12 cellular contexts compared by ENCODE assay signal in genomic region chr14:21096438-21096837, GRCh38. TPM values are rescaled to one million over a fixed set of nuclear protein-coding genes. Genes with fewer than 3 reads are reported as not detected.
DNase-seq lines count a peak whose midpoint lies in the region; ATAC-seq, FAIRE-seq and TF ChIP-seq lines count a peak whose summit lies in the region.
"Had no signal": no experiment of that assay in that cellular context is flagged by ENCODE, and none has a peak within 500 bp of the region (broad histone marks: within the 10 kb centered on the region; RNA-seq: fewer than 3 reads in every experiment).

No MANE protein-coding gene starts in this region.

- TF ChIP-seq CTCF in endothelial cell of umbilical vein (IDR thresholded peaks at IDR 0.05; ENCODE audit: extremely low read depth in 1 of 2, insufficient read depth in 1 of 2, low read depth in 1 of 2, low read length in 2 of 2) (no peak), parathyroid adenoma (IDR thresholded peaks at IDR 0.05) (no peak), BE2C (IDR thresholded peaks at IDR 0.05; ENCODE audit: low read depth, low read length) (no peak)

- DNase-seq in CD4-positive, CD25-positive, alpha-beta regulatory T cell, result no peak
- DNase-seq in HuH-7.5 (ENCODE audit: low spot score) (peak; percentile 4), endothelial cell of umbilical vein (ENCODE audit: low read depth, low spot score) (no peak), NCI-H226 (no peak), BE2C (no peak), mucosa of gallbladder (ENCODE audit: low spot score) (no peak)
- DNase-seq: activated T-cell treated with anti-CD3 and anti-CD28 coated beads for 4 hours, NCI-H2081 had no signal

- FAIRE-seq in endothelial cell of umbilical vein (lab: Jason Lieb, UNC), result no peak

- no peaks in the 10 kb centered on the region for H3K9me1 ChIP-seq in endothelial cell of umbilical vein (replicated peaks; ENCODE audit: control insufficient read depth, extremely low read depth, insufficient read depth, low read length)

- H3K4me3 ChIP-seq in CD4-positive, CD25-positive, alpha-beta regulatory T cell (ENCODE audit: low read depth, low read length), result no peak overlapping the region
- H3K4me3 ChIP-seq in endothelial cell of umbilical vein (replicated peaks in 1 of 3; ENCODE audit: insufficient read depth in 1 of 3, low read depth in 1 of 3, low read length in 3 of 3) (no peak overlapping the region), parathyroid adenoma (ENCODE audit: low read depth, low read length) (no peak overlapping the region), BE2C (ENCODE audit: low read depth, low read length) (no peak overlapping the region)

- intact Hi-C loops in endothelial cell of umbilical vein (cut with micrococcal nuclease), result no loop called here

- H4K20me1 ChIP-seq in endothelial cell of umbilical vein (replicated peaks; ENCODE audit: control insufficient read depth, extremely low read depth, insufficient read depth, low read length), result no peaks in the 10 kb centered on the region

- H3K9me3 Mint-ChIP-seq in CD4-positive, CD25-positive, alpha-beta regulatory T cell, result peaks cover 0 to 4% (median 0%) of the 10 kb centered on the region in 7 donors

- TSS peak; percentile 33 for BruUV-seq in endothelial cell of umbilical vein (replicated peaks; lab: Mats Ljungman, UMichigan)

- H3K79me2 ChIP-seq in endothelial cell of umbilical vein (ENCODE audit: control insufficient read depth, insufficient read depth, low read length) (no peaks in the 10 kb centered on the region), parathyroid adenoma (peaks cover 19% of the 10 kb centered on the region)

- H3K9ac ChIP-seq in endothelial cell of umbilical vein (replicated peaks; ENCODE audit: extremely low read depth, insufficient read depth, low read length), result no peak overlapping the region
- H3K9ac ChIP-seq in parathyroid adenoma, result no peak overlapping the region

- TF ChIP-seq POLR2A in endothelial cell of umbilical vein (IDR thresholded peaks at IDR 0.05; ENCODE audit: low read depth, low read length), result no peak

- H3K4me2 ChIP-seq in endothelial cell of umbilical vein (ENCODE audit: insufficient read depth, low read length), result no peak overlapping the region
- H3K4me2 ChIP-seq in parathyroid adenoma (ENCODE audit: low read length), result peak overlapping the region; percentile 4

- peaks cover 3% of the 10 kb centered on the region for H3K36me3 Mint-ChIP-seq in CD4-positive, CD25-positive, alpha-beta regulatory T cell

- peak overlapping the region; percentile 15 for H3K27ac ChIP-seq in CD4-positive, CD25-positive, alpha-beta regulatory T cell (ENCODE audit: insufficient read depth, low read length, poor library complexity, severe bottlenecking)
- H3K27ac ChIP-seq in endothelial cell of umbilical vein (ENCODE audit: insufficient read depth, low read depth, low read length) (no peak overlapping the region), parathyroid adenoma (peak overlapping the region; percentile 95)

- H3K27me3 Mint-ChIP-seq in CD4-positive, CD25-positive, alpha-beta regulatory T cell, result peaks cover 22% of the 10 kb centered on the region

- H3K4me3 Mint-ChIP-seq in CD4-positive, CD25-positive, alpha-beta regulatory T cell, result peak overlapping the region; percentile 81 to 94 (median 86)

- no peaks in the 10 kb centered on the region for H3K9me3 ChIP-seq in CD4-positive, CD25-positive, alpha-beta regulatory T cell (ENCODE audit: control insufficient read depth in 2 of 2, low read length in 2 of 2)
- H3K9me3 ChIP-seq in endothelial cell of umbilical vein (replicated peaks; ENCODE audit: control insufficient read depth, insufficient read depth, low read length) (no peaks in the 10 kb centered on the region), parathyroid adenoma (ENCODE audit: control insufficient read depth, low read length) (no peaks in the 10 kb centered on the region), BE2C (no peaks in the 10 kb centered on the region)

- dilution Hi-C loops in endothelial cell of umbilical vein (cut with MboI; ENCODE audit: extremely low pct_ligation_motif_present, low sequenced_read_pairs), result no loop called here

- H3K27me3 ChIP-seq in CD4-positive, CD25-positive, alpha-beta regulatory T cell (ENCODE audit: control insufficient read depth, insufficient read depth, low read length), result peaks cover 1% of the 10 kb centered on the region
- H3K27me3 ChIP-seq in endothelial cell of umbilical vein (ENCODE audit: control insufficient read depth in 2 of 2, insufficient read depth in 2 of 2, low read length in 2 of 2) (peaks cover 10 to 26% of the 10 kb centered on the region in 2 experiments), parathyroid adenoma (ENCODE audit: control insufficient read depth, insufficient read depth, low read length) (no peaks in the 10 kb centered on the region), BE2C (no peaks in the 10 kb centered on the region)

- H3K27ac Mint-ChIP-seq in CD4-positive, CD25-positive, alpha-beta regulatory T cell, result peak overlapping the region in 2 of 3 donors; percentile 70 to 90

- H3K4me1 ChIP-seq in CD4-positive, CD25-positive, alpha-beta regulatory T cell (ENCODE audit: control insufficient read depth, insufficient read depth, low read length, poor library complexity, severe bottlenecking), result peaks cover 20% of the 10 kb centered on the region
- H3K4me1 ChIP-seq in endothelial cell of umbilical vein (ENCODE audit: control insufficient read depth, extremely low read depth, insufficient read depth, low read length) (peaks cover 12% of the 10 kb centered on the region), parathyroid adenoma (peaks cover 41% of the 10 kb centered on the region), BE2C (peaks cover 37% of the 10 kb centered on the region)

- CTCF ChIA-PET in endothelial cell of umbilical vein (lab: Charles Lee), result interaction anchor here (1.1 to 6.9 kb wide), 8 partner anchors 8 to 126 kb away, joined by 3 to 131 read pairs (median 6); partner anchors contain the start of gene ARHGEF40

- no peak for ATAC-seq in CD4-positive, CD25-positive, alpha-beta regulatory T cell (ENCODE audit: low read depth in 2 of 2)
- ATAC-seq in GM21367 (IDR thresholded peaks at IDR 0.05; ENCODE audit: unreplicated experiment), result no peak

- peaks cover 10 to 30% (median 17%) of the 10 kb centered on the region in 4 donors for H3K4me1 Mint-ChIP-seq in CD4-positive, CD25-positive, alpha-beta regulatory T cell

- no peaks in the 10 kb centered on the region for H3K36me3 ChIP-seq in CD4-positive, CD25-positive, alpha-beta regulatory T cell (ENCODE audit: control insufficient read depth, insufficient read depth, low read length)
- H3K36me3 ChIP-seq in endothelial cell of umbilical vein (ENCODE audit: control insufficient read depth in 2 of 2, extremely low read depth in 1 of 2, insufficient read depth in 2 of 2, low read length in 2 of 2), result no peaks in the 10 kb centered on the region
- H3K36me3 ChIP-seq in parathyroid adenoma (ENCODE audit: control insufficient read depth, insufficient read depth, low read length), result no peaks in the 10 kb centered on the region
- H3K36me3 ChIP-seq in BE2C, result peaks cover 14% of the 10 kb centered on the region

- H2AFZ ChIP-seq in endothelial cell of umbilical vein (ENCODE audit: low read depth, low read length) (no peak overlapping the region), parathyroid adenoma (no peak overlapping the region)

- POLR2A ChIA-PET in endothelial cell of umbilical vein (lab: Charles Lee), result no interaction called here

RNA-seq across cellular contexts. Expression of gene ZNF219, which starts 2.0 kb away (rescaled TPM):
- 5.0 TPM for total RNA-seq in CD4-positive, CD25-positive, alpha-beta regulatory T cell
- 1 to 10 TPM; 1.1 to 1.9 (median 1.3) TPM for polyA plus RNA-seq in CD4-positive, CD25-positive, alpha-beta regulatory T cell
- total RNA-seq in endothelial cell of umbilical vein (12.8 and 15.2 TPM in 2 replicates), mucosa of gallbladder (57.5 TPM)
- 13.2 and 21.2 TPM in 2 replicates for polyA plus RNA-seq in endothelial cell of umbilical vein
- polyA plus RNA-seq in endothelial cell of umbilical vein (2011; cell fraction: cytosol; rRNA removed), result 3.6 and 7.8 TPM in 2 replicates
- 17.9 and 19.4 TPM in 2 replicates for polyA plus RNA-seq in endothelial cell of umbilical vein (2011; cell fraction: nucleus; rRNA removed)
- 2.8 and 4.3 TPM in 2 replicates for polyA plus RNA-seq in endothelial cell of umbilical vein (2012)
- 7.4 and 7.7 TPM in 2 replicates for polyA minus RNA-seq in endothelial cell of umbilical vein
- polyA minus RNA-seq in endothelial cell of umbilical vein (2011; cell fraction: cytosol; rRNA and poly(A)+ RNA removed), result 21.7 TPM
- polyA minus RNA-seq in endothelial cell of umbilical vein (2011; cell fraction: nucleus; rRNA and poly(A)+ RNA removed), result 4.5 and 12.0 TPM in 2 replicates
- 78.8 TPM for polyA plus RNA-seq in BE2C (2012; ENCODE audit: insufficient read depth, insufficient read length, low read depth)

RNA-seq across cellular contexts. Expression of gene TMEM253, which starts 4.4 kb away (rescaled TPM):
- not detected for total RNA-seq in CD4-positive, CD25-positive, alpha-beta regulatory T cell
- not detected for polyA plus RNA-seq in CD4-positive, CD25-positive, alpha-beta regulatory T cell
- total RNA-seq in endothelial cell of umbilical vein (not detected in 2 replicates), mucosa of gallbladder (4.3 TPM)
- 0.14 and 0.25 TPM in 2 replicates for polyA plus RNA-seq in endothelial cell of umbilical vein
- 0.04 TPM in 1 of 2 replicates, not detected in the other for polyA plus RNA-seq in endothelial cell of umbilical vein (2011; cell fraction: cytosol; rRNA removed)
- 0.48 and 0.66 TPM in 2 replicates for polyA plus RNA-seq in endothelial cell of umbilical vein (2011; cell fraction: nucleus; rRNA removed)
- not detected in 2 replicates for polyA plus RNA-seq in endothelial cell of umbilical vein (2012)
- not detected in 2 replicates for polyA minus RNA-seq in endothelial cell of umbilical vein
- not detected for polyA minus RNA-seq in endothelial cell of umbilical vein (2011; cell fraction: cytosol; rRNA and poly(A)+ RNA removed)
- not detected in 2 replicates for polyA minus RNA-seq in endothelial cell of umbilical vein (2011; cell fraction: nucleus; rRNA and poly(A)+ RNA removed)
- polyA plus RNA-seq in BE2C (2012; ENCODE audit: insufficient read depth, insufficient read length, low read depth), result 4.6 TPM
- total RNA-seq: dermis microvascular lymphatic vessel endothelial cell had no signal

RNA-seq across cellular contexts. Expression of gene ARHGEF40, which starts 26.3 kb away (rescaled TPM):
- 7.4 TPM for total RNA-seq in CD4-positive, CD25-positive, alpha-beta regulatory T cell
- polyA plus RNA-seq in CD4-positive, CD25-positive, alpha-beta regulatory T cell, result under 1 TPM in 2 of 4 donors, not detected in 2; 0.07 to 0.64 TPM
- total RNA-seq in endothelial cell of umbilical vein (1.9 and 2.6 TPM in 2 replicates), mucosa of gallbladder (124 TPM)
- polyA plus RNA-seq in endothelial cell of umbilical vein, result 19.9 and 30.4 TPM in 2 replicates
- 16.5 and 18.0 TPM in 2 replicates for polyA plus RNA-seq in endothelial cell of umbilical vein (2011; cell fraction: cytosol; rRNA removed)
- 40.1 and 52.2 TPM in 2 replicates for polyA plus RNA-seq in endothelial cell of umbilical vein (2011; cell fraction: nucleus; rRNA removed)
- polyA plus RNA-seq in endothelial cell of umbilical vein (2012), result 1.0 and 1.1 TPM in 2 replicates
- polyA minus RNA-seq in endothelial cell of umbilical vein, result 21.1 and 21.2 TPM in 2 replicates
- polyA minus RNA-seq in endothelial cell of umbilical vein (2011; cell fraction: cytosol; rRNA and poly(A)+ RNA removed), result 12.6 TPM
- polyA minus RNA-seq in endothelial cell of umbilical vein (2011; cell fraction: nucleus; rRNA and poly(A)+ RNA removed), result 9.8 and 12.1 TPM in 2 replicates
- 41.9 TPM for polyA plus RNA-seq in BE2C (2012; ENCODE audit: insufficient read depth, insufficient read length, low read depth)

RNA-seq across cellular contexts. Expression of gene RNASE8, which starts 38.8 kb away (rescaled TPM):
- total RNA-seq in CD4-positive, CD25-positive, alpha-beta regulatory T cell, result not detected
- not detected for polyA plus RNA-seq in CD4-positive, CD25-positive, alpha-beta regulatory T cell
- total RNA-seq in endothelial cell of umbilical vein (not detected in 2 replicates), mucosa of gallbladder (not detected)
- polyA plus RNA-seq in endothelial cell of umbilical vein, result not detected in 2 replicates
- polyA plus RNA-seq in endothelial cell of umbilical vein (2011; cell fraction: cytosol; rRNA removed), result not detected in 2 replicates
- not detected in 2 replicates for polyA plus RNA-seq in endothelial cell of umbilical vein (2011; cell fraction: nucleus; rRNA removed)
- not detected in 2 replicates for polyA plus RNA-seq in endothelial cell of umbilical vein (2012)
- polyA minus RNA-seq in endothelial cell of umbilical vein, result not detected in 2 replicates
- polyA minus RNA-seq in endothelial cell of umbilical vein (2011; cell fraction: cytosol; rRNA and poly(A)+ RNA removed), result not detected
- not detected in 2 replicates for polyA minus RNA-seq in endothelial cell of umbilical vein (2011; cell fraction: nucleus; rRNA and poly(A)+ RNA removed)
- polyA plus RNA-seq in BE2C (2012; ENCODE audit: insufficient read depth, insufficient read length, low read depth), result not detected
- total RNA-seq: dermis microvascular lymphatic vessel endothelial cell, renal cortical epithelial cell had no signal

RNA-seq across cellular contexts. Expression of gene RNASE7, which starts 54.3 kb away (rescaled TPM):
- total RNA-seq in CD4-positive, CD25-positive, alpha-beta regulatory T cell, result not detected
- not detected for polyA plus RNA-seq in CD4-positive, CD25-positive, alpha-beta regulatory T cell
- total RNA-seq in endothelial cell of umbilical vein (not detected in 2 replicates), mucosa of gallbladder (22.1 TPM)
- polyA plus RNA-seq in endothelial cell of umbilical vein, result not detected in 2 replicates
- not detected in 2 replicates for polyA plus RNA-seq in endothelial cell of umbilical vein (2011; cell fraction: cytosol; rRNA removed)
- not detected in 2 replicates for polyA plus RNA-seq in endothelial cell of umbilical vein (2011; cell fraction: nucleus; rRNA removed)
- polyA plus RNA-seq in endothelial cell of umbilical vein (2012), result not detected in 2 replicates
- not detected in 2 replicates for polyA minus RNA-seq in endothelial cell of umbilical vein
- not detected for polyA minus RNA-seq in endothelial cell of umbilical vein (2011; cell fraction: cytosol; rRNA and poly(A)+ RNA removed)
- polyA minus RNA-seq in endothelial cell of umbilical vein (2011; cell fraction: nucleus; rRNA and poly(A)+ RNA removed), result not detected in 2 replicates
- polyA plus RNA-seq in BE2C (2012; ENCODE audit: insufficient read depth, insufficient read length, low read depth), result not detected
- total RNA-seq: dermis microvascular lymphatic vessel endothelial cell, renal cortical epithelial cell had no signal

Comparison
In these comparisons a context has a peak if more than half of its experiments do, and no peak if none do; other contexts are left out.
1. RNA of gene ARHGEF40, which starts 26.3 kb away (total RNA-seq): 124 TPM in mucosa of gallbladder (single experiment); 7.4 TPM in CD4-positive, CD25-positive, alpha-beta regulatory T cell (single experiment) and 1.9 to 2.6 TPM in endothelial cell of umbilical vein; every median in the first group is over 10 times any median in the second.